9 cellular contexts compared by ENCODE assay signal in the genomic region with DNA sequence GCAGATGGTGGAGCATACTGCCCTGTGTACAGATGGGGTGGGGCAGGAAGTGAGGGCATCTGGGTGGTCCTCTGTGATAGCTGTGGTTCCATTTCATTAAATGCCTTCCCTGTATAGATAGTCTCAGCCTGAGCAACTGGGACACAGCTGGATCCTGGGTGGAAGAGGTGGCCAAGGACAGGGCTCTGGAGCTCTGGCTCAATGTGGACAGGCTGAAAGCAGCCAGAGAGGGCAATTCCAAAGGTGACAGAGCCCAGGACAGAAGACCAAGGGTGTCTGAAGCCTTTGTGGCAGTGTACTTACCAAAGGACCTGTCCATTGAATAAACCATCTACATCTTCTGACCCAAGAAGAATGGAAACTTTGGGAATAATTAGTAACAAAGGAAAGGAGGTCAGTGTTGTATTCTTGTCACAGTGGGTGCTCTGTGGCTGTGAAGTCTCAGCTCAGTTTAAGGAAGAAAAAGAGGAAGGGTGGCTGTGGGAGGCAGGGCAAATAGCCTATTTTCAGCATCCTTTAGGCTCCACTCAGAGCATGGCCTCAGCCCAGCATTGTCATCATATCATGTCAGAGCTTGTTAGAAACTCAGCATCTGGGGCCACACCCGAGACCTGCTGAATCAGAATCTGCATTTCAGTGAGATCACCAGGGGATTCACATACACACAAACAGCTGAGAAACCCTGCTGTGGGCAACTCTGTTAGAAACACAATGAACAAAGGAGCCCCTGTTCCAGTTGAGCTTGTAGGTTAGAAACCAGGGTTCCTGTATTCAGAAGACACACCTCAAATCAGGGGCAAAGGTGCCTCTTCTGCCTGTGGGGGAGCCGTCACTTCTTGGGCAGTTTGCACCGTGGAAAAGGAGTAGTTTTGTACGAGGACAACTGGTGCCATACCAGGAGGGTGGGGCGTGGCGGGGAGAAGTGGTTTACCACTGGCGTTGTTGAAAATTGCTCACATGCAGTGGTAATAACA.
DNase-seq lines count a peak whose midpoint lies in the region; ATAC-seq and TF ChIP-seq lines count a peak whose summit lies in the region.
"Had no signal": no experiment of that assay in that cellular context is flagged by ENCODE, and none has a peak within 500 bp of the region (broad histone marks: within the 10 kb centered on the region; RNA-seq: fewer than 3 reads in every experiment).

No MANE protein-coding gene starts in this region.

- peaks cover 53% of the 10 kb centered on the region for H3K36me3 Mint-ChIP-seq in activated naive CD8-positive, alpha-beta T cell treated with anti-CD3 and anti-CD28 coated beads for 36 hours
- H3K36me3 Mint-ChIP-seq in natural killer cell: peaks cover 11% of the 10 kb centered on the region

- H3K9me3 Mint-ChIP-seq in activated naive CD8-positive, alpha-beta T cell treated with anti-CD3 and anti-CD28 coated beads for 36 hours: peaks cover 6% of the 10 kb centered on the region
- H3K9me3 Mint-ChIP-seq in natural killer cell: no peaks in the 10 kb centered on the region

- peak; percentile 67 for DNase-seq in RWPE1 (ENCODE audit: low spot score)
- DNase-seq in activated naive CD8-positive, alpha-beta T cell treated with anti-CD3 and anti-CD28 coated beads for 36 hours: peak; percentile 69
- DNase-seq in natural killer cell: peak; percentile 70
- DNase-seq in transverse colon: peak; percentile 60
- no peak for DNase-seq in NCI-H1048 (lab: John Stamatoyannopoulos, UW)
- DNase-seq in epidermal melanocyte (ENCODE audit: insufficient read length, low spot score): no peak

- H3K27ac ChIP-seq in RWPE1 (peak overlapping the region; percentile 89), transverse colon (peak overlapping the region; percentile 28 to 57 (median 48))
- H3K27ac ChIP-seq: parathyroid adenoma had no signal

- in situ Hi-C loops in transverse colon (cut with MboI; ENCODE audit: low pct_ligation_motif_present in 1 of 4, low pct_unique_long_range_greater_than_20kb in 1 of 4, low sequenced_read_pairs in 3 of 4): no loop called here

- H3K4me1 ChIP-seq in transverse colon: peaks cover 35 to 55% (median 48%) of the 10 kb centered on the region in 4 donors

- ATAC-seq in GM18511 (IDR thresholded peaks at IDR 0.05; ENCODE audit: unreplicated experiment): peak; percentile 56
- ATAC-seq in HG02678 (IDR thresholded peaks at IDR 0.05; ENCODE audit: unreplicated experiment): peak; percentile 41
- peak; percentile 57 to 77 (median 60) for ATAC-seq in natural killer cell

- CTCF ChIA-PET in RWPE1 (lab: Yijun Ruan, JAX): interaction anchor here (0.5 kb wide), 1 partner anchor 8 kb away, joined by 3 read pairs; no protein-coding TSS in a partner anchor

- TF ChIP-seq EP300 in transverse colon (IDR thresholded peaks at IDR 0.05; ENCODE audit: low read depth): no peak

- no peaks in the 10 kb centered on the region for H3K27me3 ChIP-seq in transverse colon

- peaks cover 0 to 4% (median 2%) of the 10 kb centered on the region in 4 donors for H3K36me3 ChIP-seq in transverse colon

- no peaks in the 10 kb centered on the region for H3K9me3 ChIP-seq in transverse colon

- no peaks in the 10 kb centered on the region for H3K27me3 Mint-ChIP-seq in activated naive CD8-positive, alpha-beta T cell treated with anti-CD3 and anti-CD28 coated beads for 36 hours
- no peaks in the 10 kb centered on the region for H3K27me3 Mint-ChIP-seq in natural killer cell (ENCODE audit: low read depth in 2 of 2)

- H3K4me3 ChIP-seq in transverse colon: no peak overlapping the region

- TF ChIP-seq CTCF in RWPE1 (conservative IDR thresholded peaks at IDR 0.05; ENCODE audit: low read depth) (no peak), natural killer cell (IDR thresholded peaks at IDR 0.05) (no peak), transverse colon (IDR thresholded peaks at IDR 0.05) (no peak)

- TF ChIP-seq POLR2A in transverse colon (IDR thresholded peaks at IDR 0.05): no peak

- no peak overlapping the region for H3K4me3 Mint-ChIP-seq in activated naive CD8-positive, alpha-beta T cell treated with anti-CD3 and anti-CD28 coated beads for 36 hours
- H3K4me3 Mint-ChIP-seq in natural killer cell: peak overlapping the region; percentile 80

- POLR2A ChIA-PET in RWPE1 (lab: Yijun Ruan, JAX; ENCODE audit: low non-redundant PET): no interaction called here

- 0 to 28% methylated on average over 1 to 7 of the region's 7 CpGs for WGBS in transverse colon (ENCODE audit: low coverage in 1 of 2), 2 donors

- intact Hi-C loops in natural killer cell (cut with micrococcal nuclease) (no loop called here), transverse colon (cut with DNase I; ENCODE audit: low total_unique reads) (no loop called here)

- H3K4me1 Mint-ChIP-seq in activated naive CD8-positive, alpha-beta T cell treated with anti-CD3 and anti-CD28 coated beads for 36 hours: peaks cover 65% of the 10 kb centered on the region
- H3K4me1 Mint-ChIP-seq in natural killer cell: peaks cover 63 to 65% of the 10 kb centered on the region in 2 donors

- H3K27ac Mint-ChIP-seq in activated naive CD8-positive, alpha-beta T cell treated with anti-CD3 and anti-CD28 coated beads for 36 hours: peak overlapping the region; percentile 80
- H3K27ac Mint-ChIP-seq in natural killer cell: peak overlapping the region; percentile 96 to 99

Comparison
In these comparisons a context has a peak if more than half of its experiments do, and no peak if none do; other contexts are left out.
1. DNase-seq: peak in RWPE1 (single experiment), activated naive CD8-positive, alpha-beta T cell treated with anti-CD3 and anti-CD28 coated beads for 36 hours (single experiment), natural killer cell (single experiment) and transverse colon (single experiment); none in NCI-H1048 (single experiment) and epidermal melanocyte (single experiment).
2. Peak in every context shown above with its lines, with median percentiles within 50 percentile points of each other: ATAC-seq.